Comparison of ENCODE assay signal across 8 cellular contexts in genomic region chr19:40403262-40403984, GRCh38. TPM values are rescaled to one million over a fixed set of nuclear protein-coding genes. Genes with fewer than 3 reads are reported as not detected.
DNase-seq lines count a peak whose midpoint lies in the region; ATAC-seq and TF ChIP-seq lines count a peak whose summit lies in the region.

No MANE protein-coding gene starts in this region.

- peak overlapping the region; percentile 84 for H3K27ac Mint-ChIP-seq in CD8-positive, alpha-beta T cell
- H3K27ac Mint-ChIP-seq in nephron progenitor cell, result peak overlapping the region; percentile 40
- peak overlapping the region in 1 of 2 donors; percentile 96 for H3K27ac Mint-ChIP-seq in stimulated activated naive CD8-positive, alpha-beta T cell treated with anti-CD3 and anti-CD28 coated beads, Interleukin-15, amount 100 ng/mL, for 72 hours

- H3K4me3 Mint-ChIP-seq in CD8-positive, alpha-beta T cell, result peak overlapping the region; percentile 95
- peak overlapping the region; percentile 89 for H3K4me3 Mint-ChIP-seq in nephron progenitor cell
- peak overlapping the region; percentile 88 to 90 for H3K4me3 Mint-ChIP-seq in stimulated activated naive CD8-positive, alpha-beta T cell treated with anti-CD3 and anti-CD28 coated beads, Interleukin-15, amount 100 ng/mL, for 72 hours

- peak; percentile 55 for ATAC-seq in CD8-positive, alpha-beta T cell
- peak; percentile 67 for ATAC-seq in GM19463 (IDR thresholded peaks at IDR 0.05; ENCODE audit: unreplicated experiment)
- ATAC-seq in stimulated activated naive CD8-positive, alpha-beta T cell treated with anti-CD3 and anti-CD28 coated beads, Interleukin-15, amount 100 ng/mL, for 72 hours, result peak; percentile 67

- H3K4me1 Mint-ChIP-seq in CD8-positive, alpha-beta T cell (ENCODE audit: low read depth), result peaks cover 29% of the 10 kb centered on the region
- peaks cover 39% of the 10 kb centered on the region for H3K4me1 Mint-ChIP-seq in nephron progenitor cell
- peaks cover 30% of the 10 kb centered on the region for H3K4me1 Mint-ChIP-seq in stimulated activated naive CD8-positive, alpha-beta T cell treated with anti-CD3 and anti-CD28 coated beads, Interleukin-15, amount 100 ng/mL, for 72 hours

- POLR2A ChIA-PET in CD8-positive, alpha-beta T cell (lab: Charles Lee), result interaction anchor here (0.6 to 2.9 kb wide), 6 partner anchors 9 to 121 kb away, joined by 3 to 14 read pairs (median 4); partner anchors contain the start of gene BLVRB

- TF ChIP-seq POLR2A in Peyer's patch (IDR thresholded peaks at IDR 0.05), result peak in 1 of 2 donors; percentile 33

- no peak for TF ChIP-seq CTCF in CD8-positive, alpha-beta T cell (IDR thresholded peaks at IDR 0.05)
- TF ChIP-seq CTCF in Peyer's patch (IDR thresholded peaks at IDR 0.05) (peak in 4 of 6 experiments; percentile 8 to 27 (median 14)), nephron progenitor cell (IDR thresholded peaks at IDR 0.05) (no peak)

- CTCF ChIA-PET in CD8-positive, alpha-beta T cell (lab: Charles Lee), result interaction anchor here (0.5 to 3.6 kb wide), 6 partner anchors 13 to 1036 kb away, joined by 3 to 16 read pairs (median 3); partner anchors contain the start of genes BLVRB and DMAC2

- H3K27me3 ChIP-seq in CD8-positive, alpha-beta T cell (ENCODE audit: insufficient read depth, low read length), result no peaks in the 10 kb centered on the region
- H3K27me3 ChIP-seq in Peyer's patch, result no peaks in the 10 kb centered on the region

- no peaks in the 10 kb centered on the region for H3K36me3 Mint-ChIP-seq in CD8-positive, alpha-beta T cell
- no peaks in the 10 kb centered on the region for H3K36me3 Mint-ChIP-seq in nephron progenitor cell (ENCODE audit: low read depth)

- peak overlapping the region; percentile 70 for H3K4me3 ChIP-seq in CD8-positive, alpha-beta T cell (ENCODE audit: low read depth, low read length)
- H3K4me3 ChIP-seq in Peyer's patch, result peak overlapping the region; percentile 66 to 77 (median 70)

- no peaks in the 10 kb centered on the region for H3K9me3 ChIP-seq in CD8-positive, alpha-beta T cell (ENCODE audit: low read length)
- no peaks in the 10 kb centered on the region for H3K9me3 ChIP-seq in Peyer's patch

- H3K9me3 Mint-ChIP-seq in CD8-positive, alpha-beta T cell, result no peaks in the 10 kb centered on the region
- H3K9me3 Mint-ChIP-seq in nephron progenitor cell, result no peaks in the 10 kb centered on the region
- no peaks in the 10 kb centered on the region for H3K9me3 Mint-ChIP-seq in stimulated activated naive CD8-positive, alpha-beta T cell treated with anti-CD3 and anti-CD28 coated beads, Interleukin-15, amount 100 ng/mL, for 72 hours

- H3K27me3 Mint-ChIP-seq in CD8-positive, alpha-beta T cell (ENCODE audit: low read depth), result no peaks in the 10 kb centered on the region
- H3K27me3 Mint-ChIP-seq in nephron progenitor cell (ENCODE audit: low read depth, poor library complexity), result peaks cover 9% of the 10 kb centered on the region
- H3K27me3 Mint-ChIP-seq in stimulated activated naive CD8-positive, alpha-beta T cell treated with anti-CD3 and anti-CD28 coated beads, Interleukin-15, amount 100 ng/mL, for 72 hours, result no peaks in the 10 kb centered on the region

- H3K4me1 ChIP-seq in CD8-positive, alpha-beta T cell (ENCODE audit: insufficient read depth, low read length), result peaks cover 13% of the 10 kb centered on the region
- H3K4me1 ChIP-seq in Peyer's patch, result peaks cover 0 to 9% (median 2%) of the 10 kb centered on the region in 4 donors

- peak overlapping the region; percentile 56 for H3K27ac ChIP-seq in CD8-positive, alpha-beta T cell (ENCODE audit: low read depth, low read length)
- H3K27ac ChIP-seq in Peyer's patch, result peak overlapping the region; percentile 73 to 88 (median 84)

- intact Hi-C loops in CD8-positive, alpha-beta T cell (cut with DNase I, micrococcal nuclease), result loop anchor here in 1 of 2 experiments (10.0 kb wide), 1 partner anchor 861 kb away; the partner anchor contains the start of gene HNRNPUL1

- H3K36me3 ChIP-seq in CD8-positive, alpha-beta T cell (ENCODE audit: insufficient read depth, low read length), result no peaks in the 10 kb centered on the region
- H3K36me3 ChIP-seq in Peyer's patch, result no peaks in the 10 kb centered on the region

- DNase-seq in CD8-positive, alpha-beta T cell, result peak; percentile 56 to 79 (median 76)
- DNase-seq in HUDEP-2 (lab: John Stamatoyannopoulos, UW; ENCODE audit: unreplicated experiment in 76 of 76) (peak in 72 of 76 experiments; percentile 31 to 97 (median 86)), Peyer's patch (peak; percentile 94 to 97 (median 94)), activated T-helper 1 cell treated with Interleukin-2 at 50 U/mL for 16 hours (ENCODE audit: low read depth) (peak; percentile 54), fibroblast of peridontal ligament (ENCODE audit: extremely low read depth) (peak; percentile 81), nephron progenitor cell (peak; percentile 98)
- DNase-seq in stimulated activated naive CD8-positive, alpha-beta T cell treated with anti-CD3 and anti-CD28 coated beads, Interleukin-15, amount 100 ng/mL, for 72 hours, result peak; percentile 75 to 84

RNA-seq across cellular contexts. Expression of gene PRX, which starts 9.8 kb away (rescaled TPM):
- total RNA-seq in CD8-positive, alpha-beta T cell, result 1 to 10 TPM; 1.1 to 1.4 TPM
- 1 to 10 TPM; 1.4 to 7.4 (median 3.0) TPM for total RNA-seq in Peyer's patch

RNA-seq across cellular contexts. Expression of gene HIPK4, which starts 13.4 kb away (rescaled TPM):
- under 1 TPM in 1 of 2 experiments, not detected in 1; 0.14 TPM for total RNA-seq in CD8-positive, alpha-beta T cell
- not detected for total RNA-seq in Peyer's patch

RNA-seq across cellular contexts. Expression of gene SERTAD1, which starts 22.4 kb away (rescaled TPM):
- 10 to 100 TPM; 36.7 to 38.7 TPM for total RNA-seq in CD8-positive, alpha-beta T cell
- total RNA-seq in Peyer's patch, result 10 to 100 TPM in 2 of 4 donors, 1 to 10 TPM in 2; 4.1 to 18.2 (median 11.6) TPM

RNA-seq across cellular contexts. Expression of gene SERTAD3, which starts 40.7 kb away (rescaled TPM):
- total RNA-seq in CD8-positive, alpha-beta T cell, result 10 to 100 TPM; 27.9 to 33.4 TPM
- 10 to 100 TPM in 3 of 4 donors, 1 to 10 TPM in 1; 9.1 to 22.4 (median 15.2) TPM for total RNA-seq in Peyer's patch

RNA-seq across cellular contexts. Expression of gene PLD3, which starts 54.9 kb away (rescaled TPM):
- total RNA-seq in CD8-positive, alpha-beta T cell, result 10 to 100 TPM; 48.9 to 56.1 TPM
- total RNA-seq in Peyer's patch, result 100 to 1,000 TPM in 3 of 4 donors, 10 to 100 TPM in 1; 61.9 to 210 (median 162) TPM

Comparison
In these comparisons a context has a peak if more than half of its experiments do, and no peak if none do; other contexts are left out.
1. Peak in every context shown above with its lines: DNase-seq, ATAC-seq, H3K4me3 ChIP-seq and H3K27ac ChIP-seq.
2. CTCF ChIP-seq: peak in Peyer's patch (4 of 6); none in CD8-positive, alpha-beta T cell (single experiment) and nephron progenitor cell (single experiment).